In genomic region chr4:108502366-108502765, GRCh38 we compare ENCODE assay signal across 29 cellular contexts.
A peak's percentile ranks its signal among the peaks of the same experiment; 100 is the strongest.
DNase-seq lines count a peak whose midpoint lies in the region; ATAC-seq and TF ChIP-seq lines count a peak whose summit lies in the region.
"Had no signal": no experiment of that assay in that cellular context is flagged by ENCODE, and none has a peak within 500 bp of the region (broad histone marks: within the 10 kb centered on the region; RNA-seq: fewer than 3 reads in every experiment).

No MANE protein-coding gene starts in this region.

- in situ Hi-C loops in gastrocnemius medialis (cut with MboI; ENCODE audit: low sequenced_read_pairs in 4 of 4), result no loop called here

- intact Hi-C loops in head of caudate nucleus (cut with DNase I), result no loop called here
- intact Hi-C loops in gastrocnemius medialis (cut with DNase I; ENCODE audit: low total_unique reads), result no loop called here

- TF ChIP-seq POLR2A in gastrocnemius medialis (IDR thresholded peaks at IDR 0.05), result no peak

- TF ChIP-seq CTCF in endodermal cell (conservative IDR thresholded peaks at IDR 0.05) (no peak), gastrocnemius medialis (IDR thresholded peaks at IDR 0.05 in 4 of 5, conservative IDR thresholded peaks at IDR 0.05 in 1 of 5) (no peak)

- H3K9ac ChIP-seq in BLaER1 (no peak overlapping the region), endodermal cell (ENCODE audit: extremely low read depth, low read length, poor library complexity, severe bottlenecking) (no peak overlapping the region)

- H3K27me3 Mint-ChIP-seq in endodermal cell (ENCODE audit: insufficient read depth), result peaks cover 2% of the 10 kb centered on the region
- H3K27me3 Mint-ChIP-seq: activated CD4-positive, alpha-beta memory T cell treated with anti-CD3 and anti-CD28 coated beads for 36 hours had no signal

- 86 to 100% methylated on average over 2 of the region's 2 CpGs for WGBS in endodermal cell (ENCODE audit: insufficient coverage in 1 of 2, insufficient read length in 1 of 2), 2 experiments

- no peaks in the 10 kb centered on the region for H3K27me3 ChIP-seq in BLaER1
- no peaks in the 10 kb centered on the region for H3K27me3 ChIP-seq in endodermal cell (ENCODE audit: control insufficient read depth, insufficient read depth, low read length, poor library complexity, severe bottlenecking)
- H3K27me3 ChIP-seq in gastrocnemius medialis, result no peaks in the 10 kb centered on the region
- H3K27me3 ChIP-seq: transverse colon had no signal

- H3K36me3 ChIP-seq in BLaER1 (no peaks in the 10 kb centered on the region), endodermal cell (ENCODE audit: control insufficient read depth, insufficient read depth, low read length) (no peaks in the 10 kb centered on the region), gastrocnemius medialis (no peaks in the 10 kb centered on the region)
- H3K36me3 ChIP-seq: transverse colon had no signal

- H3K36me3 Mint-ChIP-seq in endodermal cell (ENCODE audit: low read depth), result no peaks in the 10 kb centered on the region
- H3K36me3 Mint-ChIP-seq: activated CD4-positive, alpha-beta memory T cell treated with anti-CD3 and anti-CD28 coated beads for 36 hours; stimulated activated effector memory CD8-positive, alpha-beta T cell treated with anti-CD3 and anti-CD28 coated beads, Interleukin-12 subunit alpha, Interleukin-12 subunit beta, amount 100 ng/mL, for 72 hours had no signal

- no peak for ATAC-seq in gastrocnemius medialis
- no peak for ATAC-seq in HG02973 (IDR thresholded peaks at IDR 0.05; ENCODE audit: unreplicated experiment)
- ATAC-seq: left cardiac atrium; stimulated activated effector memory CD8-positive, alpha-beta T cell treated with anti-CD3 and anti-CD28 coated beads, Interleukin-12 subunit alpha, Interleukin-12 subunit beta, amount 100 ng/mL, for 72 hours had no signal

- H3K4me1 Mint-ChIP-seq in endodermal cell, result no peaks in the 10 kb centered on the region
- H3K4me1 Mint-ChIP-seq: IgD-negative memory B cell; nephron progenitor cell; stimulated activated effector memory CD8-positive, alpha-beta T cell treated with anti-CD3 and anti-CD28 coated beads, Interleukin-12 subunit alpha, Interleukin-12 subunit beta, amount 100 ng/mL, for 72 hours had no signal

- no peak overlapping the region for H3K4me3 Mint-ChIP-seq in endodermal cell
- H3K4me3 Mint-ChIP-seq: activated CD4-positive, alpha-beta memory T cell treated with anti-CD3 and anti-CD28 coated beads for 36 hours; IgD-negative memory B cell; nephron progenitor cell; stimulated activated effector memory CD8-positive, alpha-beta T cell treated with anti-CD3 and anti-CD28 coated beads, Interleukin-12 subunit alpha, Interleukin-12 subunit beta, amount 100 ng/mL, for 72 hours had no signal

- H3K4me1 ChIP-seq in BLaER1 (peaks cover 22% of the 10 kb centered on the region), endodermal cell (ENCODE audit: control insufficient read depth, insufficient read depth, low read length) (no peaks in the 10 kb centered on the region), gastrocnemius medialis (no peaks in the 10 kb centered on the region)
- H3K4me1 ChIP-seq: transverse colon had no signal

- H3K27ac ChIP-seq in BLaER1 (no peak overlapping the region), endodermal cell (ENCODE audit: low read depth, low read length) (no peak overlapping the region), gastrocnemius medialis (no peak overlapping the region)
- H3K27ac ChIP-seq: transverse colon had no signal

- H3K9me3 ChIP-seq in BLaER1, result peaks cover 55% of the 10 kb centered on the region
- H3K9me3 ChIP-seq in endodermal cell (ENCODE audit: control insufficient read depth, low read length), result peaks cover 14% of the 10 kb centered on the region
- H3K9me3 ChIP-seq in gastrocnemius medialis, result no peaks in the 10 kb centered on the region
- H3K9me3 ChIP-seq: transverse colon had no signal

- H3K4me2 ChIP-seq in BLaER1, result peak overlapping the region; percentile 0; the same call in 1 of the 2 replicates

- H3K27ac Mint-ChIP-seq in endodermal cell, result no peak overlapping the region
- H3K27ac Mint-ChIP-seq: activated CD4-positive, alpha-beta memory T cell treated with anti-CD3 and anti-CD28 coated beads for 36 hours; IgD-negative memory B cell; nephron progenitor cell; stimulated activated effector memory CD8-positive, alpha-beta T cell treated with anti-CD3 and anti-CD28 coated beads, Interleukin-12 subunit alpha, Interleukin-12 subunit beta, amount 100 ng/mL, for 72 hours had no signal

- H3K4me3 ChIP-seq in BLaER1 (no peak overlapping the region), endodermal cell (ENCODE audit: low read length) (peak overlapping the region; percentile 14), gastrocnemius medialis (no peak overlapping the region)
- H3K4me3 ChIP-seq: lung, transverse colon had no signal

- peaks cover 44% of the 10 kb centered on the region for H3K9me3 Mint-ChIP-seq in endodermal cell
- H3K9me3 Mint-ChIP-seq: stimulated activated effector memory CD8-positive, alpha-beta T cell treated with anti-CD3 and anti-CD28 coated beads, Interleukin-12 subunit alpha, Interleukin-12 subunit beta, amount 100 ng/mL, for 72 hours had no signal

- DNase-seq in HT1080 (ENCODE audit: low read depth), result peak; percentile 27
- peak; percentile 16 for DNase-seq in RPMI7951 (ENCODE audit: low read depth)
- DNase-seq in endodermal cell, result no peak
- DNase-seq in DMS 273 treated with DMSO at 0.1 percent for 48 hours (lab: John Stamatoyannopoulos, UW), result no peak
- no peak for DNase-seq in head of caudate nucleus
- DNase-seq in gastrocnemius medialis, result no peak
- DNase-seq: activated CD4-positive, alpha-beta memory T cell treated with anti-CD3 and anti-CD28 coated beads for 36 hours; activated CD4-positive, alpha-beta T cell treated with anti-CD3 and anti-CD28 coated beads for 1 hour; activated CD8-positive, alpha-beta memory T cell treated with anti-CD3 and anti-CD28 coated beads, Interleukin-2, amount 50 U/mL, for 4 hours; activated naive CD4-positive, alpha-beta T cell treated with Interleukin-2 at 50 U/mL for 16 hours; dermis blood vessel endothelial cell; DMS79; GDM1; HCEC 1CT; hypothalamus; left cardiac atrium; NCI-H1436; NCI-H2081 treated with DMSO at 0.1 percent for 48 hours; NCI-H446; NCI-H82; nephron progenitor cell; SIG-M5; stimulated activated CD4-positive, alpha-beta T cell treated with anti-CD3 and anti-CD28 coated beads, Interleukin-15, amount 100 ng/mL, for 24 hours; transverse colon had no signal

- no peaks in the 10 kb centered on the region for H4K20me1 ChIP-seq in BLaER1

Comparison
In these comparisons a context has a peak if more than half of its experiments do, and no peak if none do; other contexts are left out.
1. DNase-seq: peak in HT1080 (single experiment) and RPMI7951 (single experiment); none in endodermal cell (single experiment), DMS 273 treated with DMSO at 0.1 percent for 48 hours (single experiment), head of caudate nucleus (0 of 42) and gastrocnemius medialis (0 of 2).